8 cellular contexts compared by ENCODE assay signal in the genomic region with DNA sequence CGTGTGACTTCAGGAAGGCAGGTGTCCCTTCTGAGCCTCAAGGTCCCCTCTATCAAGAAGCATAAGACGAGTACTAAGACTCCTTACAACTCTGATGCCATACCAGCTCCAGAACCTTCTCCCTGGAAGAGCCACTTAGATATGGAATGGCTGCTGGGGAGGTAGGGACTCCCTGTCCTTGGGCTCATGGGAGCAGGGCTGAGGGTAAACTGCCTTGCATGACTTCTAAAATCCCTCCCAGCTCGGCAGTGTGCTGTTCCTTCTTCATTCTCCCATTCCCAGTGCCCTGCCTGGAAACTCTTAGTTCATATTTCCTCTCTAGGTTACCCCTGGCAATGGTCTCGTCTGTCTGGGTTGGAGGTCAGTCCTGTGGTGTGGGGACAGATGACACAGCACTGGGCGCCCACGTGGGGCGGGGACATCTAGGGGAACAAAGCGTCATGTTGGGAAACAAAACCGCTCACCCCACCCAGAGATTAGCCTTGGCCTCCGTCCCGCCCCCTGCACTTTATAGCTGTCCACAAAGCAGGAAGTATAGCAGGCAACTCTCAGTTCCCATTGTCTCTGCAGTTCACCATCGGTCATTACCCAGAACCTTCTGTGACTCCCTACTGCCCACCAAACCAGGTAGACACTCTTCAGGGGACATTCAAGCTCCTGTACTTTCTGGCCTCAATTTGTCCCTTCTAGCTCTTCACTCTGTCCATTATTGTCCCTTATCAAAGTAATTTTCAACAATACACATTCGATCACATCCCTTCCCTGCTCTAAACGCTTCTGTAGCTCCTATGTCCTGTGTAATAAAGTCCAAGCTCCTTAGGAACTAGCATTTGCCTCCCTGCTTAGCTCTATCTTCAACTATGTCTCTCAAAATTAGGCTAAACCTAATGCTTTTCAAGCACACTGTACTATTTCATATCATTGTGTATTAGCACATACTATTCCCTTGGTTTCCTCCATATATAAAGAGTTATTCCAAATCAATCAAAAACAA.
DNase-seq lines count a peak whose midpoint lies in the region; ATAC-seq and TF ChIP-seq lines count a peak whose summit lies in the region.

No MANE protein-coding gene starts in this region.

- no peaks in the 10 kb centered on the region for H3K9me2 ChIP-seq in OCI-LY7 (ENCODE audit: insufficient read depth, low read length)

- no peak overlapping the region for H3K27ac ChIP-seq in CD4-positive, alpha-beta T cell (ENCODE audit: low read depth, low read length)
- H3K27ac ChIP-seq in OCI-LY7 (ENCODE audit: low read depth, low read length, poor library complexity, severe bottlenecking) (peak overlapping the region; percentile 29), thoracic aorta (peak overlapping the region; percentile 20 to 50)

- no peaks in the 10 kb centered on the region for H3K27me3 ChIP-seq in CD4-positive, alpha-beta T cell (ENCODE audit: control insufficient read depth, insufficient read depth, low read length)
- H3K27me3 ChIP-seq in thoracic aorta (replicated peaks; ENCODE audit: insufficient read depth) = no peaks in the 10 kb centered on the region

- H3K9me3 Mint-ChIP-seq in CD4-positive, alpha-beta T cell = no peaks in the 10 kb centered on the region

- H3K4me1 ChIP-seq in OCI-LY7 (ENCODE audit: insufficient read depth, low read length, poor library complexity, severe bottlenecking) (peaks cover 86% of the 10 kb centered on the region), thoracic aorta (ENCODE audit: control insufficient read depth in 1 of 2, low read depth in 2 of 2) (peaks cover 0 to 4% of the 10 kb centered on the region in 2 donors)

- POLR2A ChIA-PET in CD4-positive, alpha-beta T cell (lab: Charles Lee) = interaction anchor here (1.2 to 4.6 kb wide), 3 partner anchors 11 to 16 kb away, joined by 3 to 28 read pairs (median 4); no protein-coding TSS in a partner anchor
- POLR2A ChIA-PET in OCI-LY7 (lab: Charles Lee) = interaction anchor here (0.7 to 1.6 kb wide), 8 partner anchors 10 to 158 kb away, joined by 3 to 10 read pairs (median 4); partner anchors contain the start of gene RPL32

- H3K27ac Mint-ChIP-seq in CD4-positive, alpha-beta T cell = peak overlapping the region; percentile 35

- peak in 1 of 10 experiments; percentile 3 for DNase-seq in CD4-positive, alpha-beta T cell
- DNase-seq in OCI-LY7 (ENCODE audit: low spot score) = peak; percentile 13
- peak; percentile 89 for DNase-seq in left ventricle myocardium superior
- DNase-seq in thoracic aorta (ENCODE audit: low spot score) = peak; percentile 62
- DNase-seq in NCI-H1105 (lab: John Stamatoyannopoulos, UW) = no peak
- no peak for DNase-seq in occipital lobe (lab: John Stamatoyannopoulos, UW)
- DNase-seq in NK-92 treated with Interleukin-12 subunit alpha and Interleukin-12 subunit beta, amount 100 ng/mL, for 24 hours (lab: John Stamatoyannopoulos, UW) = no peak

- peaks cover 89% of the 10 kb centered on the region for H3K4me1 Mint-ChIP-seq in CD4-positive, alpha-beta T cell (ENCODE audit: low read depth)

- H3K4me3 ChIP-seq in OCI-LY7 (ENCODE audit: low read depth, low read length, poor library complexity, severe bottlenecking) = no peak overlapping the region
- no peak overlapping the region for H3K4me3 ChIP-seq in thoracic aorta

- peaks cover 89% of the 10 kb centered on the region for H3K36me3 Mint-ChIP-seq in CD4-positive, alpha-beta T cell (ENCODE audit: low read depth)

- H3K4me2 ChIP-seq in OCI-LY7 (ENCODE audit: low read length) = peak overlapping the region; percentile 21; the same call in 1 of the 2 replicates

- peaks cover 3% of the 10 kb centered on the region; the same call in 1 of the 2 replicates for H4K20me1 ChIP-seq in OCI-LY7 (ENCODE audit: insufficient read depth, low read length)

- no peak overlapping the region for H3K4me3 Mint-ChIP-seq in CD4-positive, alpha-beta T cell

- CTCF ChIA-PET in CD4-positive, alpha-beta T cell (lab: Charles Lee) = no interaction called here
- CTCF ChIA-PET in OCI-LY7 (lab: Charles Lee; ENCODE audit: unreplicated experiment) = interaction anchor here (1.0 to 2.6 kb wide), 4 partner anchors 9 to 67 kb away, joined by 3 to 7 read pairs (median 4); no protein-coding TSS in a partner anchor

- H2AFZ ChIP-seq in OCI-LY7 (ENCODE audit: low read length) = no peak overlapping the region

- H3K79me2 ChIP-seq in OCI-LY7 (ENCODE audit: insufficient read depth, low read depth, low read length) = peaks cover 79% of the 10 kb centered on the region; the same call in 1 of the 2 replicates

- H3K36me3 ChIP-seq in OCI-LY7 (ENCODE audit: insufficient read depth, low read length) (peaks cover 31% of the 10 kb centered on the region), thoracic aorta (no peaks in the 10 kb centered on the region)

- no peak for ATAC-seq in CD4-positive, alpha-beta T cell (ENCODE audit: poor library complexity)
- peak; percentile 59 for ATAC-seq in GM21786 (IDR thresholded peaks at IDR 0.05; ENCODE audit: unreplicated experiment)
- peak; percentile 47 for ATAC-seq in left ventricle myocardium superior
- peak; percentile 21 for ATAC-seq in thoracic aorta (ENCODE audit: insufficient number of reproducible peaks, low FRiP score, low read depth)

- TF ChIP-seq CTCF in CD4-positive, alpha-beta T cell (IDR thresholded peaks at IDR 0.05) = no peak
- TF ChIP-seq CTCF in OCI-LY7 (conservative IDR thresholded peaks at IDR 0.05; ENCODE audit: low read length) (no peak), thoracic aorta (IDR thresholded peaks at IDR 0.05) (no peak)

- intact Hi-C loops in CD4-positive, alpha-beta T cell (cut with DNase I, micrococcal nuclease) = loop anchor here in 1 of 2 experiments (5.0 to 10.0 kb wide), 3 partner anchors 73 to 515 kb away; partner anchors contain the start of genes IQSEC1 and TSEN2
- intact Hi-C loops in OCI-LY7 (cut with micrococcal nuclease; ENCODE audit: unreplicated experiment) = no loop called here
- intact Hi-C loops in left ventricle myocardium superior (cut with micrococcal nuclease) = no loop called here

- H3K9me3 ChIP-seq in CD4-positive, alpha-beta T cell (ENCODE audit: control insufficient read depth, low read length) = no peaks in the 10 kb centered on the region
- H3K9me3 ChIP-seq in OCI-LY7 (ENCODE audit: low read length) (no peaks in the 10 kb centered on the region), thoracic aorta (no peaks in the 10 kb centered on the region)

- no peaks in the 10 kb centered on the region for H3K27me3 Mint-ChIP-seq in CD4-positive, alpha-beta T cell

- BruUV-seq in OCI-LY7 (replicated peaks; lab: Mats Ljungman, UMichigan) = no TSS peak

Comparison
In these comparisons a context has a peak if more than half of its experiments do, and no peak if none do; other contexts are left out.
1. DNase-seq: peak in OCI-LY7 (single experiment), left ventricle myocardium superior (single experiment) and thoracic aorta (single experiment); none in NCI-H1105 (single experiment), occipital lobe (single experiment) and NK-92 treated with Interleukin-12 subunit alpha and Interleukin-12 subunit beta, amount 100 ng/mL, for 24 hours (single experiment).